In genomic region chr7:1309290-1309689, GRCh38 we compare ENCODE assay signal across 1 cellular context.
TF ChIP-seq lines count a peak whose summit lies in the region.

No MANE protein-coding gene starts in this region.

TF ChIP-seq in K562, 482 proteins besides CTCF, POLR2A, EP300 and RAD21 (continued from another document):
- TF ChIP-seq CTCFL (IDR thresholded peaks at IDR 0.05; ENCODE audit: borderline replicate concordance, insufficient read depth, low read depth, low read length, poor library complexity, severe bottlenecking) (no peak), RNF219 (CRISPR knock-in tag; IDR thresholded peaks at IDR 0.05) (no peak), HINFP (tag; conservative IDR thresholded peaks at IDR 0.05; ENCODE audit: low read depth) (no peak), FOS (IDR thresholded peaks at IDR 0.05; ENCODE audit: extremely low read depth, insufficient read length) (no peak), GMEB1 (CRISPR knock-in tag; IDR thresholded peaks at IDR 0.05) (no peak), XRCC5 (IDR thresholded peaks at IDR 0.05; ENCODE audit: low read depth, low read length) (no peak), MEF2A (IDR thresholded peaks at IDR 0.05; ENCODE audit: control insufficient read depth, low read depth, low read length) (no peak), ZNF212 (CRISPR knock-in tag; IDR thresholded peaks at IDR 0.05) (no peak)
